8 cellular contexts compared by ENCODE assay signal in the genomic region with DNA sequence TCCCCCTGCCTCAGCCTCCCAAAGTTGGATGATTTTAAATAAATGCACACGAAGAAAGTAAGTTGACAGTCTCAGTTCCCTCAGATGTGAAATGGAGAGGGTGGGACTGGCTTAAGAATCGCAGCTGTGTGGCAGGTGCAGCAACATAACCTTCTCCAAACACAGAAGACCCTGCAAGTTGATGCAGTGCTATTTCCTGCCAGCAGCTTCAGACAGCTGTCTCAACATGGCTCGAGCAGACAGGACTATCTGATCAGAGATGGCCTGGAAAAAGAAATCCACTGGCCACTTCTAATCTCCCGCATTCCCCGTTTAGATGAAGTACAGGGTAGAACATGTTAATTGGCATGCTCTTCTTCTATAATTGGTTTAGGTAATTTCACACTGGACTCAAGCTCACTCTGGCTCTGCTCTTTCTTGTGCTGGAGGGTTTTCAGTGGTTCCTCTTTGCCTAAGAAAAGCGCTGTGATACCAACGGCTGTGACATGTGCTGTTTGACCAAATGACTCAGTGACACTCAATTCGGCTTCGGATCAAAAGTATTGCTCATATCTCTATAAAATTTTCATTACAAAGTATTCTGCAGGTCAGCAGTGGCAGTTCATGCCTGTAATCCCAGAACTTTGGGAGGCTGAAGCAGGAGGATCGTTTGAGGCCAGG. TPM values are rescaled to one million over a fixed set of nuclear protein-coding genes. Genes with fewer than 3 reads are reported as not detected.
A peak's percentile ranks its signal among the peaks of the same experiment; 100 is the strongest.
DNase-seq lines count a peak whose midpoint lies in the region; ATAC-seq, FAIRE-seq and TF ChIP-seq lines count a peak whose summit lies in the region.

No MANE protein-coding gene starts in this region.

- peak; percentile 8 for DNase-seq in GM18507 (ENCODE audit: extremely low spot score, insufficient read length, low read depth)
- peak; percentile 25 to 26 for DNase-seq in Kasumi-1 (lab: John Stamatoyannopoulos, UW)
- no peak for DNase-seq in left cardiac atrium
- no peak for DNase-seq in DMS153 (lab: John Stamatoyannopoulos, UW)
- DNase-seq in posterior cingulate gyrus = no peak
- DNase-seq in dorsolateral prefrontal cortex = no peak

- ATAC-seq in GM21717 (IDR thresholded peaks at IDR 0.05; ENCODE audit: unreplicated experiment) (peak; percentile 43), left cardiac atrium (peak; percentile 9 to 37), HG03520 (IDR thresholded peaks at IDR 0.05; ENCODE audit: unreplicated experiment) (no peak)

- H3K27ac ChIP-seq in dorsolateral prefrontal cortex = peak overlapping the region in 2 of 59 donors; percentile 22 to 23

- peak; percentile 66 for FAIRE-seq in GM18507 (lab: Jason Lieb, UNC)

- TF ChIP-seq CTCF in dorsolateral prefrontal cortex (IDR thresholded peaks at IDR 0.05 in 54 of 56, conservative IDR thresholded peaks at IDR 0.05 in 2 of 56; ENCODE audit: low read depth in 1 of 56, partially characterized antibody in 56 of 56) = no peak

- no peaks in the 10 kb centered on the region for H3K27me3 ChIP-seq in dorsolateral prefrontal cortex

- intact Hi-C loops in left cardiac atrium (cut with DNase I) = loop anchor here (5.0 to 10.0 kb wide), 2 partner anchors 63 to 65 kb away; a partner anchor contains a TSS
- intact Hi-C loops in posterior cingulate gyrus (cut with DNase I) = no loop called here
- intact Hi-C loops in dorsolateral prefrontal cortex (cut with DNase I) = no loop called here

- no peak overlapping the region for H3K4me3 ChIP-seq in dorsolateral prefrontal cortex

RNA-seq across cellular contexts. Expression of a gene that starts 40.2 kb away (rescaled TPM):
- 100 to 1,000 TPM; 263 to 351 TPM for total RNA-seq in left cardiac atrium
- 10 to 100 TPM in 34 of 120 experiments, 1 to 10 TPM in 86; 2.2 to 18.7 (median 8.0) TPM for total RNA-seq in dorsolateral prefrontal cortex

Comparison
In these comparisons a context has a peak if more than half of its experiments do, and no peak if none do; other contexts are left out.
1. DNase-seq: peak in GM18507 (single experiment) and Kasumi-1 (2 of 2); none in left cardiac atrium (single experiment), DMS153 (single experiment), posterior cingulate gyrus (0 of 10) and dorsolateral prefrontal cortex (0 of 10).
2. RNA of a gene that starts 40.2 kb away (total RNA-seq): 263 to 351 TPM in left cardiac atrium; 2.2 to 18.7 TPM in dorsolateral prefrontal cortex; every median in the first group is over 10 times any median in the second.
3. intact Hi-C loops: an anchor here in left cardiac atrium (5.0 to 10.0 kb wide); none called in posterior cingulate gyrus and dorsolateral prefrontal cortex.